Comparison of ENCODE assay signal across 10 cellular contexts in the genomic region with DNA sequence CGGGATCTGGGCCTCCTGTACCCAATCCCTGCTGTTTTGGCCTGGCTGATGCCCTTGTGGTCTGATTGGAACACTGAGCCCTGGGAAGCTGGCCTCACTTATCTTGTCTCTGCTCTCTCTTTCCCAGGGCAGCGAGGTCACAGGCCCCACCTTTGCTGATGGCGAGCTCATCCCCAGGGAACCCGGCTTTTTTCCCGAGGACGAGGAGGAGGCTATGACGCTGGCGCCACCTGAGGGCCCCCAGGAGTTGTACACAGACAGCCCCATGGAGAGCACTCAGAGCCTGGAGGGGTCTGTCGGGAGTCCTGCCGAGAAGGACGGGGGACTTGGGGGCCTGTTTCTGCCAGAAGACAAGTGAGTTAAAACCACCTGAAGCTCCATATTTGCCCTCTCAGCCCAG.
DNase-seq lines count a peak whose midpoint lies in the region; TF ChIP-seq lines count a peak whose summit lies in the region.
"Had no signal": no experiment of that assay in that cellular context is flagged by ENCODE, and none has a peak within 500 bp of the region (broad histone marks: within the 10 kb centered on the region; RNA-seq: fewer than 3 reads in every experiment).

No MANE protein-coding gene starts in this region.

- H4K20me1 ChIP-seq in SK-N-SH (ENCODE audit: insufficient read depth): no peaks in the 10 kb centered on the region

- H2AFZ ChIP-seq in SK-N-SH (ENCODE audit: low read depth): no peak overlapping the region

- no peak overlapping the region for H3K4me2 ChIP-seq in SK-N-SH

- H3K9me3 ChIP-seq in SK-N-SH: no peaks in the 10 kb centered on the region

- in situ Hi-C loops in GM13977 (cut with MboI; ENCODE audit: low pct_unique_long_range_greater_than_20kb, low sequenced_read_pairs, unreplicated experiment): no loop called here

- no peak overlapping the region for H3K4me3 Mint-ChIP-seq in activated T-helper 1 cell treated with anti-CD3 and anti-CD28 coated beads, Interleukin-12 subunit alpha, Interleukin-12 subunit beta, Interleukin-2, Interleukin-4 antibody, amounts not matched to agents 30 ng/mL and 10 ng/mL and 1 ng/mL, durations not matched to agents 14 hours and 24 hours and 36 hours

- no peaks in the 10 kb centered on the region for H3K4me1 Mint-ChIP-seq in activated T-helper 1 cell treated with anti-CD3 and anti-CD28 coated beads, Interleukin-12 subunit alpha, Interleukin-12 subunit beta, Interleukin-2, Interleukin-4 antibody, amounts not matched to agents 30 ng/mL and 10 ng/mL and 1 ng/mL, durations not matched to agents 14 hours and 24 hours and 36 hours (ENCODE audit: low read depth)

- WGBS in SK-N-SH (ENCODE audit: low lambda C conversion rate): 72% methylated on average over 10 of the region's 11 CpGs

- H3K9me3 Mint-ChIP-seq in activated T-helper 1 cell treated with anti-CD3 and anti-CD28 coated beads, Interleukin-12 subunit alpha, Interleukin-12 subunit beta, Interleukin-2, Interleukin-4 antibody, amounts not matched to agents 30 ng/mL and 10 ng/mL and 1 ng/mL, durations not matched to agents 14 hours and 24 hours and 36 hours: no peaks in the 10 kb centered on the region

- no peaks in the 10 kb centered on the region for H3K27me3 ChIP-seq in SK-N-SH (ENCODE audit: insufficient read depth)

- no peak overlapping the region; a peak in 1 of 4 replicates for H3K27ac ChIP-seq in SK-N-SH (ENCODE audit: low read depth in 2 of 2, low read length in 1 of 2)

- no peaks in the 10 kb centered on the region for H3K79me2 ChIP-seq in SK-N-SH (ENCODE audit: insufficient read depth)

- TF ChIP-seq RAD21 in SK-N-SH (IDR thresholded peaks at IDR 0.05; ENCODE audit: low read length): peak; percentile 79

- H3K27me3 Mint-ChIP-seq in activated T-helper 1 cell treated with anti-CD3 and anti-CD28 coated beads, Interleukin-12 subunit alpha, Interleukin-12 subunit beta, Interleukin-2, Interleukin-4 antibody, amounts not matched to agents 30 ng/mL and 10 ng/mL and 1 ng/mL, durations not matched to agents 14 hours and 24 hours and 36 hours (ENCODE audit: insufficient read depth): no peaks in the 10 kb centered on the region

- no peak overlapping the region for H3K27ac Mint-ChIP-seq in activated T-helper 1 cell treated with anti-CD3 and anti-CD28 coated beads, Interleukin-12 subunit alpha, Interleukin-12 subunit beta, Interleukin-2, Interleukin-4 antibody, amounts not matched to agents 30 ng/mL and 10 ng/mL and 1 ng/mL, durations not matched to agents 14 hours and 24 hours and 36 hours

- no peak for TF ChIP-seq EP300 in SK-N-SH (IDR thresholded peaks at IDR 0.05; ENCODE audit: borderline replicate concordance in 1 of 2, low read depth in 1 of 2, low read length in 1 of 2)

- peak; percentile 52 for TF ChIP-seq CTCF in GM13977 (IDR thresholded peaks at IDR 0.05; ENCODE audit: extremely low read depth, insufficient read depth, missing control alignments)
- peak; percentile 41 for TF ChIP-seq CTCF in SK-N-SH (IDR thresholded peaks at IDR 0.05)

- peak; percentile 26 for DNase-seq in COR-L47 (lab: John Stamatoyannopoulos, UW)
- no peak for DNase-seq in GM13977 (ENCODE audit: low spot score)
- DNase-seq in SK-N-SH: peak; percentile 80
- peak; percentile 62 for DNase-seq in iPS-NIHi7 (ENCODE audit: extremely low spot score)
- DNase-seq in inferior parietal cortex (ENCODE audit: extremely low spot score): no peak
- DNase-seq in NCI-H2107 treated with DMSO at 0.1 percent for 48 hours (lab: John Stamatoyannopoulos, UW; ENCODE audit: unreplicated experiment): no peak
- no peak for DNase-seq in activated T-helper 1 cell treated with anti-CD3 and anti-CD28 coated beads, Interleukin-12 subunit alpha, Interleukin-12 subunit beta, Interleukin-2, Interleukin-4 antibody, amounts not matched to agents 30 ng/mL and 10 ng/mL and 1 ng/mL, durations not matched to agents 14 hours and 24 hours and 36 hours (ENCODE audit: low spot score)
- no peak for DNase-seq in activated effector memory CD4-positive, alpha-beta T cell treated with Interleukin-2 at 50 U/mL for 16 hours
- DNase-seq: kidney, NCI-H1930 had no signal

- H3K36me3 ChIP-seq in SK-N-SH (replicated peaks in 1 of 2; ENCODE audit: control insufficient read depth in 1 of 2, insufficient read depth in 2 of 2, low read length in 1 of 2): no peaks in the 10 kb centered on the region

- intact Hi-C loops in activated T-helper 1 cell treated with anti-CD3 and anti-CD28 coated beads, Interleukin-12 subunit alpha, Interleukin-12 subunit beta, Interleukin-2, Interleukin-4 antibody, amounts not matched to agents 30 ng/mL and 10 ng/mL and 1 ng/mL, durations not matched to agents 14 hours and 24 hours and 36 hours (cut with micrococcal nuclease): no loop called here

- no peak overlapping the region for H3K4me3 ChIP-seq in SK-N-SH (ENCODE audit: low read depth in 2 of 2, low read length in 1 of 2)

- CTCF ChIA-PET in SK-N-SH (lab: Yijun Ruan, JAX): interaction anchor here (0.6 to 3.2 kb wide), 38 partner anchors 9 to 435 kb away, joined by 3 to 59 read pairs (median 4); partner anchors contain the start of gene RAB11FIP4

- no peaks in the 10 kb centered on the region for H3K9me2 ChIP-seq in SK-N-SH

- POLR2A ChIA-PET in SK-N-SH (lab: Yijun Ruan, JAX): interaction anchor here (1.2 kb wide), 1 partner anchor 124 kb away, joined by 4 read pairs; no protein-coding TSS in a partner anchor

- H3K36me3 Mint-ChIP-seq in activated T-helper 1 cell treated with anti-CD3 and anti-CD28 coated beads, Interleukin-12 subunit alpha, Interleukin-12 subunit beta, Interleukin-2, Interleukin-4 antibody, amounts not matched to agents 30 ng/mL and 10 ng/mL and 1 ng/mL, durations not matched to agents 14 hours and 24 hours and 36 hours (ENCODE audit: low read depth): peaks cover 6% of the 10 kb centered on the region

- H3K9ac ChIP-seq in SK-N-SH: no peak overlapping the region

- H3K4me1 ChIP-seq in SK-N-SH (ENCODE audit: control insufficient read depth in 1 of 2, insufficient read depth in 2 of 2, low read depth in 1 of 2, low read length in 1 of 2): peaks cover 0 to 27% of the 10 kb centered on the region in 2 experiments; a peak in 1 of 4 replicates

- H3F3A ChIP-seq in SK-N-SH (replicated peaks; ENCODE audit: insufficient read depth): no peaks in the 10 kb centered on the region

TF ChIP-seq in SK-N-SH, 30 proteins besides CTCF, POLR2A, EP300 and RAD21:
- TF ChIP-seq SMC3 (IDR thresholded peaks at IDR 0.05; ENCODE audit: low read depth, low read length) (peak; percentile 47; the same call in 1 of the 2 replicates), ELF1 (IDR thresholded peaks at IDR 0.05) (no peak)
TF ChIP-seq in SK-N-SH: peak in this region for 1.

Comparison
In these comparisons a context has a peak if more than half of its experiments do, and no peak if none do; other contexts are left out.
1. DNase-seq: peak in COR-L47 (single experiment), SK-N-SH (single experiment) and iPS-NIHi7 (single experiment); none in GM13977 (single experiment), inferior parietal cortex (single experiment), NCI-H2107 treated with DMSO at 0.1 percent for 48 hours (single experiment), activated T-helper 1 cell treated with anti-CD3 and anti-CD28 coated beads, Interleukin-12 subunit alpha, Interleukin-12 subunit beta, Interleukin-2, Interleukin-4 antibody, amounts not matched to agents 30 ng/mL and 10 ng/mL and 1 ng/mL, durations not matched to agents 14 hours and 24 hours and 36 hours (single experiment) and activated effector memory CD4-positive, alpha-beta T cell treated with Interleukin-2 at 50 U/mL for 16 hours (single experiment).